In the genomic region with DNA sequence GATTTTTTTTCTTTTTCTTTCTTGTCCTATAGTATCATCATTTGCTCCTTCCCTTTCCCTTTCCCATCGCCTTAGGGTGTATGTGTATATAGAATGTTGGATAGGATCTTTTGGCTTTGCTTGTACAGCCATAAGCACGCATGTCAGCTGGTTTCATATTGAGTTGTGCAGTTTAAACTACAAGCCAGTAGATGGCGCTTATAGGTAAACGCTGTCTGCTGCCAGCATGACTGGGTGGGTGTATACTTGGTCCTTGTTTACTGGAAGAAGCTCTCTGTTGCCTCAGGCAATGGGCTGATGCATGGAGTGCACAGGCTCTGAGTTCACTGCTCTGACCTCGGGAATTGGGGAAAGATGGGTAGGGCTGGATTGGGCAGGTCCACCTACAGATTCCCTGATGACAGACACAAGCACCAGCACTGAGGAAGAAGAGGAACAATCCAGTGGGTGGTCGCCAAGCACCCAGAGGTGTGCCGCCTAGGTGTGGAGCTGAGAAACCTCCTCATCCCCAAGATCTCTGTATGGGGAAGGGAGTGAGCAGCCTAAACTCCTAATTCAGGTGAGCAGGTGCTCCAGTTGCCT, we compare ENCODE assay signal across 7 cellular contexts.
A peak's percentile ranks its signal among the peaks of the same experiment; 100 is the strongest.
DNase-seq lines count a peak whose midpoint lies in the region; ATAC-seq and TF ChIP-seq lines count a peak whose summit lies in the region.

No MANE protein-coding gene starts in this region.

- H3K27me3 ChIP-seq in HL-60 (ENCODE audit: insufficient read depth, poor library complexity, severe bottlenecking) (no peaks in the 10 kb centered on the region), RWPE2 (ENCODE audit: insufficient read depth, poor library complexity, severe bottlenecking) (no peaks in the 10 kb centered on the region)
- H3K27me3 ChIP-seq in effector memory CD4-positive, alpha-beta T cell (replicated peaks; ENCODE audit: control insufficient read depth, insufficient read depth, low read length, poor library complexity, severe bottlenecking), result no peaks in the 10 kb centered on the region

- no peak overlapping the region for H3K27ac ChIP-seq in HL-60 (replicated peaks)
- no peak overlapping the region for H3K27ac ChIP-seq in RWPE2 (ENCODE audit: poor library complexity, severe bottlenecking)
- H3K27ac ChIP-seq in effector memory CD4-positive, alpha-beta T cell (ENCODE audit: insufficient read depth, low read length, poor library complexity, severe bottlenecking), result no peak overlapping the region

- ATAC-seq in GM21528 (IDR thresholded peaks at IDR 0.05; ENCODE audit: low FRiP score, unreplicated experiment) (peak; percentile 91), RWPE2 (ENCODE audit: low read depth) (peak; percentile 49; the same call in 2 of the 3 replicates)

- H3K4me1 ChIP-seq in RWPE2 (ENCODE audit: insufficient read depth, poor library complexity, severe bottlenecking), result no peaks in the 10 kb centered on the region
- H3K4me1 ChIP-seq in effector memory CD4-positive, alpha-beta T cell (ENCODE audit: control insufficient read depth, insufficient read depth, low read length, poor library complexity, severe bottlenecking), result no peaks in the 10 kb centered on the region

- H3K4me3 ChIP-seq in HL-60 (replicated peaks; ENCODE audit: insufficient read depth, low read length) (no peak overlapping the region), RWPE2 (ENCODE audit: severe bottlenecking) (no peak overlapping the region)
- H3K4me3 ChIP-seq in effector memory CD4-positive, alpha-beta T cell (ENCODE audit: insufficient read depth, low read depth, low read length, poor library complexity, severe bottlenecking), result no peak overlapping the region

- TF ChIP-seq CTCF in GM12873 (IDR thresholded peaks at IDR 0.05; ENCODE audit: insufficient read depth, low read depth, low read length, missing control alignments), result peak; percentile 72
- peak; percentile 37 for TF ChIP-seq CTCF in HL-60 (IDR thresholded peaks at IDR 0.05; ENCODE audit: insufficient read depth, low read length)
- peak; percentile 76 for TF ChIP-seq CTCF in RWPE2 (IDR thresholded peaks at IDR 0.05; ENCODE audit: poor library complexity, severe bottlenecking)

- no peaks in the 10 kb centered on the region for H3K9me3 ChIP-seq in RWPE2 (ENCODE audit: severe bottlenecking)
- no peaks in the 10 kb centered on the region for H3K9me3 ChIP-seq in effector memory CD4-positive, alpha-beta T cell (ENCODE audit: control insufficient read depth, low read length)

- H3K36me3 ChIP-seq in RWPE2 (ENCODE audit: low read depth), result no peaks in the 10 kb centered on the region
- H3K36me3 ChIP-seq in effector memory CD4-positive, alpha-beta T cell (ENCODE audit: control insufficient read depth, insufficient read depth, low read length), result no peaks in the 10 kb centered on the region

- peak in 1 of 2 experiments; percentile 25 for DNase-seq in HL-60 (ENCODE audit: low read depth in 1 of 2, low spot score in 1 of 2)
- no peak for DNase-seq in RWPE2 (ENCODE audit: low spot score)
- DNase-seq in iPS-NIHi11 (ENCODE audit: low spot score), result peak; percentile 38
- no peak for DNase-seq in effector memory CD4-positive, alpha-beta T cell
- no peak for DNase-seq in NCI-H187 treated with DMSO at 0.1 percent for 48 hours (lab: John Stamatoyannopoulos, UW)
